Comparison of ENCODE assay signal across 10 cellular contexts in the genomic region with DNA sequence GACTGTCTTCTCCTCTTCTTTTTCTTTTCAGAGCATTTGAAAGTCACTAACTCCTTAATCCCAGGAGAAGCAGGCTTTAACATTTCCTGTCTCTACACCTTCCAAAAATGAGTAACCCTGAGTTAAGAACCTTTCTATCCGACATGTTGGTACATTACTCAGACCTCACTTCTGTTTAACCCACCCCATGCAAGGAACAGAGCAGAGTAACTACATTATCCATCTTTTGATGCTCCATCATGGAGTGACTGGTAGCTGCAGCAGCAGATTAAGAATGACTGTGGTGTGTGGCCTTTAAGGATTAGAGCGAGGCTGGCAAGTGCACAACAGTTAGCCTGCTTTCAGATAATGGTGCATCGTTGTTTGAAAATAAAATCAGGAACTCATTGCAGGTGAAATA. TPM values are rescaled to one million over a fixed set of nuclear protein-coding genes. Genes with fewer than 3 reads are reported as not detected.
DNase-seq lines count a peak whose midpoint lies in the region; TF ChIP-seq lines count a peak whose summit lies in the region.
"Had no signal": no experiment of that assay in that cellular context is flagged by ENCODE, and none has a peak within 500 bp of the region (broad histone marks: within the 10 kb centered on the region; RNA-seq: fewer than 3 reads in every experiment).

No MANE protein-coding gene starts in this region.

- peak overlapping the region; percentile 99 for H3K27ac ChIP-seq in ACC112 (ENCODE audit: low read depth, low read length)

- no peak for TF ChIP-seq CTCF in cardiac fibroblast (IDR thresholded peaks at IDR 0.05; ENCODE audit: low read depth, low read length)

- H3K4me3 ChIP-seq in ACC112 (ENCODE audit: low read depth, low read length) (peak overlapping the region; percentile 79), cardiac fibroblast (replicated peaks in 1 of 2; ENCODE audit: low read depth in 2 of 2, low read length in 2 of 2) (peak overlapping the region; percentile 42 to 58), mucosa of stomach (ENCODE audit: low read length) (peak overlapping the region; percentile 3)

- no peak overlapping the region for H2AFZ ChIP-seq in ACC112 (ENCODE audit: low read length, unreplicated experiment)

- peaks cover 45% of the 10 kb centered on the region for H3K79me2 ChIP-seq in ACC112 (ENCODE audit: control insufficient read depth, insufficient read depth, low read length, unreplicated experiment)

- DNase-seq in LHCN-M2 (ENCODE audit: low read depth) (peak; percentile 37), cardiac fibroblast (ENCODE audit: low read depth in 2 of 2) (peak in 1 of 2 donors; percentile 46), hypothalamus (lab: John Stamatoyannopoulos, UW) (no peak), SW480 (ENCODE audit: low spot score) (no peak), pons (ENCODE audit: low spot score) (no peak)
- no peak for DNase-seq in activated CD8-positive, alpha-beta memory T cell treated with anti-CD3 and anti-CD28 coated beads, Interleukin-2, amount 50 U/mL, for 4 hours
- DNase-seq: activated CD8-positive, alpha-beta memory T cell treated with anti-CD3 and anti-CD28 coated beads for 24 hours; NCI-H1105 had no signal

- peak overlapping the region; percentile 97 for H3K9ac ChIP-seq in mucosa of stomach (ENCODE audit: low read length)

- H3K27me3 ChIP-seq in ACC112 (ENCODE audit: insufficient read depth, low read length) (no peaks in the 10 kb centered on the region), mucosa of stomach (ENCODE audit: control insufficient read depth, insufficient read depth, low read length) (no peaks in the 10 kb centered on the region)

- H3K4me1 ChIP-seq in ACC112 (ENCODE audit: control insufficient read depth, insufficient read depth, low read length, unreplicated experiment) = peaks cover 47% of the 10 kb centered on the region
- peaks cover 60% of the 10 kb centered on the region for H3K4me1 ChIP-seq in mucosa of stomach (ENCODE audit: control insufficient read depth, insufficient read depth, low read length)

- no peaks in the 10 kb centered on the region for H3K9me3 ChIP-seq in mucosa of stomach (ENCODE audit: control insufficient read depth, low read length)

- H3K36me3 ChIP-seq in ACC112 (ENCODE audit: insufficient read depth, low read length) = no peaks in the 10 kb centered on the region; the same call in 1 of the 2 replicates
- H3K36me3 ChIP-seq in mucosa of stomach (ENCODE audit: control insufficient read depth, insufficient read depth, low read length) = no peaks in the 10 kb centered on the region

RNA-seq across cellular contexts. Expression of gene TRAF3IP2, which starts 2.0 kb away (rescaled TPM):
- total RNA-seq in LHCN-M2 (2014; rRNA removed) = 18.5 and 21.8 TPM in 2 replicates
- 18.7 TPM for polyA plus RNA-seq in LHCN-M2 (2012)

Comparison
In these comparisons a context has a peak if more than half of its experiments do, and no peak if none do; other contexts are left out.
1. H3K4me3 ChIP-seq: peak in every context shown above with its lines; median percentile 79 in ACC112; 50 in cardiac fibroblast; 3 in mucosa of stomach.